10 cellular contexts compared by ENCODE assay signal in genomic region chr2:170020777-170021176, GRCh38.
"Had no signal": no experiment of that assay in that cellular context is flagged by ENCODE, and none has a peak within 500 bp of the region (broad histone marks: within the 10 kb centered on the region; RNA-seq: fewer than 3 reads in every experiment).

No MANE protein-coding gene starts in this region.

- H3K27ac ChIP-seq: GM23248, KMS-11 had no signal

- H2AFZ ChIP-seq: GM23248 had no signal

- DNase-seq: GM23248, GOT3, H7, HFFc6, IMR-90, KBM-7 had no signal

- FAIRE-seq: HTR-8/SVneo had no signal

- H3K9ac ChIP-seq: GM23248, KMS-11 had no signal

- H3K9me3 ChIP-seq: HAP-1 had no signal

- H3K4me3 ChIP-seq: GM23248, HAP-1 had no signal

- ATAC-seq: HCT116 had no signal

- H3K36me3 ChIP-seq: HAP-1 had no signal

- H3K4me2 ChIP-seq: KMS-11 had no signal
